In genomic region chr10:119257894-119258293, GRCh38 we compare ENCODE assay signal across 15 cellular contexts. TPM values are rescaled to one million over a fixed set of nuclear protein-coding genes. Genes with fewer than 3 reads are reported as not detected.
DNase-seq lines count a peak whose midpoint lies in the region; ATAC-seq, FAIRE-seq and TF ChIP-seq lines count a peak whose summit lies in the region.
"Had no signal": no experiment of that assay in that cellular context is flagged by ENCODE, and none has a peak within 500 bp of the region (broad histone marks: within the 10 kb centered on the region; RNA-seq: fewer than 3 reads in every experiment).

No MANE protein-coding gene starts in this region.

- peaks cover 70% of the 10 kb centered on the region for H4K20me1 ChIP-seq in IMR-90 (ENCODE audit: insufficient read depth, low read length)
- no peaks in the 10 kb centered on the region for H4K20me1 ChIP-seq in hepatocyte (ENCODE audit: insufficient read depth, poor library complexity, severe bottlenecking)
- H4K20me1 ChIP-seq in Karpas-422 (ENCODE audit: insufficient read depth, low read depth, low read length), result 0 out of 2 replicates have a peak, but pooled peaks cover 4% of the 10 kb centered on the region

- H3K18ac ChIP-seq in IMR-90 (ENCODE audit: low read depth, low read length), result no peak overlapping the region

- H3K4me3 ChIP-seq in CD4-positive, CD25-positive, alpha-beta regulatory T cell (ENCODE audit: low read depth, low read length), result no peak overlapping the region
- H3K4me3 ChIP-seq in IMR-90 (ENCODE audit: insufficient read depth, low read depth, low read length) (no peak overlapping the region), fibroblast of pulmonary artery (replicated peaks; ENCODE audit: low read depth, low read length) (no peak overlapping the region), kidney (ENCODE audit: low read length in 2 of 2) (no peak overlapping the region), hepatocyte (no peak overlapping the region), Karpas-422 (ENCODE audit: low read length) (no peak overlapping the region)
- H3K4me3 ChIP-seq: PC-9 had no signal

- no peak overlapping the region for H2BK120ac ChIP-seq in IMR-90 (ENCODE audit: low read depth, low read length)

- no peak for ATAC-seq in CD4-positive, CD25-positive, alpha-beta regulatory T cell (ENCODE audit: low read depth in 2 of 2)
- ATAC-seq in IMR-90 (ENCODE audit: low read depth), result no peak

- H2AK5ac ChIP-seq in IMR-90 (ENCODE audit: low read depth, low read length), result no peak overlapping the region

- no peak overlapping the region for H2AFZ ChIP-seq in IMR-90 (replicated peaks; ENCODE audit: low read length, poor library complexity)
- H2AFZ ChIP-seq in hepatocyte, result no peak overlapping the region
- no peak overlapping the region for H2AFZ ChIP-seq in Karpas-422 (ENCODE audit: low read length)
- H2AFZ ChIP-seq: PC-9 had no signal

- H3K9ac ChIP-seq in IMR-90 (ENCODE audit: low read depth, low read length), result no peak overlapping the region
- no peak overlapping the region for H3K9ac ChIP-seq in kidney (ENCODE audit: low read length in 2 of 2)
- H3K9ac ChIP-seq in Karpas-422 (ENCODE audit: low read length), result no peak overlapping the region

- FAIRE-seq in kidney (lab: Jason Lieb, UNC), result no peak
- FAIRE-seq: H1 had no signal

- peaks cover 9 to 37% (median 17%) of the 10 kb centered on the region in 4 donors for H3K4me1 Mint-ChIP-seq in CD4-positive, CD25-positive, alpha-beta regulatory T cell
- H3K4me1 Mint-ChIP-seq in nephron, result peaks cover 28% of the 10 kb centered on the region

- no peaks in the 10 kb centered on the region for H3K27me3 ChIP-seq in CD4-positive, CD25-positive, alpha-beta regulatory T cell (ENCODE audit: control insufficient read depth, insufficient read depth, low read length)
- H3K27me3 ChIP-seq in IMR-90 (ENCODE audit: control insufficient read depth, insufficient read depth, low read length), result no peaks in the 10 kb centered on the region
- H3K27me3 ChIP-seq in hepatocyte, result no peaks in the 10 kb centered on the region
- H3K27me3 ChIP-seq in Karpas-422 (ENCODE audit: low read length), result no peaks in the 10 kb centered on the region

- CTCF ChIA-PET in IMR-90 (lab: Yijun Ruan, JAX), result no interaction called here

- BruUV-seq in IMR-90 (replicated peaks; lab: Mats Ljungman, UMichigan), result no TSS peak

- no peak overlapping the region for H2AK9ac ChIP-seq in IMR-90 (replicated peaks; ENCODE audit: low read depth, low read length, poor library complexity)

- POLR2A ChIA-PET in IMR-90 (lab: Charles Lee; ENCODE audit: unreplicated experiment), result no interaction called here

- TF ChIP-seq CTCF in IMR-90 (conservative IDR thresholded peaks at IDR 0.05; ENCODE audit: low read depth, low read length), result no peak
- TF ChIP-seq CTCF in fibroblast of pulmonary artery (IDR thresholded peaks at IDR 0.05; ENCODE audit: low read length, missing control alignments), result no peak
- TF ChIP-seq CTCF in nephron (IDR thresholded peaks at IDR 0.05; ENCODE audit: unreplicated experiment in 3 of 3), result no peak
- no peak for TF ChIP-seq CTCF in kidney (IDR thresholded peaks at IDR 0.05; ENCODE audit: borderline replicate concordance, extremely low read depth, insufficient read depth)
- TF ChIP-seq CTCF in hepatocyte (IDR thresholded peaks at IDR 0.05; ENCODE audit: poor library complexity), result no peak

- no peak overlapping the region for H3K56ac ChIP-seq in IMR-90 (ENCODE audit: extremely low read depth, insufficient read depth, low read length)

- H3K36me3 ChIP-seq in CD4-positive, CD25-positive, alpha-beta regulatory T cell (ENCODE audit: control insufficient read depth, insufficient read depth, low read length), result no peaks in the 10 kb centered on the region
- H3K36me3 ChIP-seq in IMR-90 (ENCODE audit: control insufficient read depth, insufficient read depth, low read length), result peaks cover 10% of the 10 kb centered on the region
- no peaks in the 10 kb centered on the region for H3K36me3 ChIP-seq in kidney (ENCODE audit: control insufficient read depth in 1 of 2, insufficient read depth in 2 of 2, low read length in 2 of 2)
- H3K36me3 ChIP-seq in hepatocyte (replicated peaks; ENCODE audit: insufficient read depth, low read depth), result no peaks in the 10 kb centered on the region
- H3K36me3 ChIP-seq in Karpas-422 (ENCODE audit: insufficient read depth, low read length), result no peaks in the 10 kb centered on the region

- no peak overlapping the region; the same call in 1 of the 2 replicates for H4K91ac ChIP-seq in IMR-90 (ENCODE audit: insufficient read depth, low read depth, low read length)

- peak overlapping the region; percentile 13; the same call in 1 of the 2 replicates for H3K14ac ChIP-seq in IMR-90 (replicated peaks; ENCODE audit: low read depth, low read length)

- H3K4me2 ChIP-seq in IMR-90 (ENCODE audit: low read depth, low read length), result no peak overlapping the region
- no peak overlapping the region for H3K4me2 ChIP-seq in hepatocyte
- H3K4me2 ChIP-seq in Karpas-422 (ENCODE audit: low read depth, low read length, poor library complexity, severe bottlenecking), result no peak overlapping the region
- H3K4me2 ChIP-seq: PC-9 had no signal

- DNase-seq in CD4-positive, CD25-positive, alpha-beta regulatory T cell, result no peak
- DNase-seq in IMR-90 (peak; percentile 26), fibroblast of pulmonary artery (ENCODE audit: low read depth) (peak; percentile 48), kidney (no peak), hepatocyte (ENCODE audit: low spot score) (no peak), Karpas-422 (no peak)
- no peak for DNase-seq in stimulated activated naive CD4-positive, alpha-beta T cell (lab: John Stamatoyannopoulos, UW)
- DNase-seq: MM.1S, NCI-H1105 treated with DMSO at 0.1 percent for 48 hours, NCI-H187 treated with DMSO at 0.1 percent for 48 hours, NCI-H774, PC-9 had no signal

- in situ Hi-C loops in IMR-90 (cut with MboI; ENCODE audit: low sequenced_read_pairs), result no loop called here

- H3K79me1 ChIP-seq in IMR-90 (ENCODE audit: low read depth in 1 of 2, low read length in 2 of 2), result peaks cover 27 to 69% of the 10 kb centered on the region in 2 experiments

- H3K9me2 ChIP-seq in hepatocyte (replicated peaks; ENCODE audit: insufficient read depth) (no peaks in the 10 kb centered on the region), Karpas-422 (replicated peaks; ENCODE audit: insufficient read depth, low read length) (no peaks in the 10 kb centered on the region)

- no peak for TF ChIP-seq RAD21 in IMR-90 (IDR thresholded peaks at IDR 0.05; ENCODE audit: low read length)

- intact Hi-C loops in IMR-90 (cut with micrococcal nuclease) (no loop called here), kidney (cut with DNase I) (no loop called here)

- 0 out of 2 replicates have a peak overlapping the region, but pooled peaks have one; percentile 20 for H2BK20ac ChIP-seq in IMR-90 (ENCODE audit: low read depth, low read length)

- H2BK5ac ChIP-seq in IMR-90 (ENCODE audit: low read depth, low read length, poor library complexity, severe bottlenecking), result no peak overlapping the region

- dilution Hi-C loops in IMR-90 (cut with HindIII; ENCODE audit: low sequenced_read_pairs, unreplicated experiment), result no loop called here

- peaks cover 0 to 3% (median 0%) of the 10 kb centered on the region in 7 donors for H3K9me3 Mint-ChIP-seq in CD4-positive, CD25-positive, alpha-beta regulatory T cell
- no peaks in the 10 kb centered on the region for H3K9me3 Mint-ChIP-seq in nephron

- peak overlapping the region; percentile 35; the same call in 1 of the 2 replicates for H3K23ac ChIP-seq in IMR-90 (ENCODE audit: low read depth, low read length)

- peaks cover 4% of the 10 kb centered on the region for H3K36me3 Mint-ChIP-seq in CD4-positive, CD25-positive, alpha-beta regulatory T cell
- peaks cover 5% of the 10 kb centered on the region for H3K36me3 Mint-ChIP-seq in nephron (ENCODE audit: low read depth)

- peaks cover 13% of the 10 kb centered on the region for H3K9me1 ChIP-seq in IMR-90 (ENCODE audit: insufficient read depth, low read length)

- peak overlapping the region in 1 of 2 experiments; percentile 31; a peak in 1 of 4 replicates for H4K8ac ChIP-seq in IMR-90 (ENCODE audit: low read depth in 2 of 2, low read length in 2 of 2)

- peak overlapping the region in 2 of 3 donors; percentile 14 to 27 for H3K27ac Mint-ChIP-seq in CD4-positive, CD25-positive, alpha-beta regulatory T cell
- H3K27ac Mint-ChIP-seq in nephron, result peak overlapping the region; percentile 55 to 76 (median 56)
- H3K27ac Mint-ChIP-seq: B cell had no signal

- H4K5ac ChIP-seq in IMR-90 (ENCODE audit: low read depth, low read length), result no peak overlapping the region

- H3K9me3 ChIP-seq in CD4-positive, CD25-positive, alpha-beta regulatory T cell (ENCODE audit: control insufficient read depth in 2 of 2, low read length in 2 of 2), result no peaks in the 10 kb centered on the region
- H3K9me3 ChIP-seq in IMR-90 (ENCODE audit: control insufficient read depth, insufficient read depth, low read length), result no peaks in the 10 kb centered on the region
- H3K9me3 ChIP-seq in kidney (ENCODE audit: control insufficient read depth in 1 of 2, low read length in 2 of 2), result no peaks in the 10 kb centered on the region
- H3K9me3 ChIP-seq in hepatocyte (ENCODE audit: low read depth), result no peaks in the 10 kb centered on the region
- no peaks in the 10 kb centered on the region for H3K9me3 ChIP-seq in Karpas-422 (ENCODE audit: low read length)

- no CpG with 5 or more reads among the region's 3 CpGs for WGBS in IMR-90 (ENCODE audit: extremely low coverage in 2 of 2, insufficient read length in 1 of 2), 2 experiments
- whole genome bisulfite sequencing in hepatocyte (ENCODE audit: low lambda C conversion rate, missing lambda C conversion rate), result 60% methylated on average over 3 of the region's 3 CpGs

- peak overlapping the region in 1 of 4 donors; percentile 51 for H3K4me3 Mint-ChIP-seq in CD4-positive, CD25-positive, alpha-beta regulatory T cell
- no peak overlapping the region for H3K4me3 Mint-ChIP-seq in nephron
- H3K4me3 Mint-ChIP-seq: B cell had no signal

- H3K27me3 Mint-ChIP-seq in CD4-positive, CD25-positive, alpha-beta regulatory T cell, result no peaks in the 10 kb centered on the region
- H3K27me3 Mint-ChIP-seq in nephron (ENCODE audit: low read depth), result peaks cover 4% of the 10 kb centered on the region
- H3K27me3 Mint-ChIP-seq: B cell had no signal

- H3K4me1 ChIP-seq in CD4-positive, CD25-positive, alpha-beta regulatory T cell (ENCODE audit: control insufficient read depth, insufficient read depth, low read length, poor library complexity, severe bottlenecking), result peaks cover 2% of the 10 kb centered on the region
- H3K4me1 ChIP-seq in IMR-90 (ENCODE audit: control insufficient read depth, insufficient read depth, low read length), result peaks cover 29% of the 10 kb centered on the region
- H3K4me1 ChIP-seq in kidney (ENCODE audit: control insufficient read depth in 1 of 2, insufficient read depth in 1 of 2, low read depth in 1 of 2, low read length in 2 of 2), result peaks cover 5 to 13% of the 10 kb centered on the region in 2 donors
- H3K4me1 ChIP-seq in hepatocyte (ENCODE audit: insufficient read depth), result peaks cover 24% of the 10 kb centered on the region
- H3K4me1 ChIP-seq in Karpas-422 (ENCODE audit: low read length), result no peaks in the 10 kb centered on the region; the same call in 1 of the 2 replicates

- no peak overlapping the region for H2BK15ac ChIP-seq in IMR-90 (ENCODE audit: low read depth, low read length)

- H3K27ac ChIP-seq in CD4-positive, CD25-positive, alpha-beta regulatory T cell (ENCODE audit: insufficient read depth, low read length, poor library complexity, severe bottlenecking), result no peak overlapping the region
- H3K27ac ChIP-seq in IMR-90 (ENCODE audit: insufficient read depth, low read length) (no peak overlapping the region), kidney (ENCODE audit: low read depth in 2 of 2, low read length in 2 of 2) (no peak overlapping the region), hepatocyte (no peak overlapping the region), Karpas-422 (ENCODE audit: low read length) (no peak overlapping the region)
- H3K27ac ChIP-seq: PC-9 had no signal

- peak overlapping the region; percentile 36; the same call in 1 of the 2 replicates for H3K4ac ChIP-seq in IMR-90 (ENCODE audit: low read depth, low read length)

- TF ChIP-seq POLR2A in IMR-90 (IDR thresholded peaks at IDR 0.05; ENCODE audit: low read depth, low read length), result no peak

- H3K79me2 ChIP-seq in hepatocyte (peaks cover 58% of the 10 kb centered on the region), Karpas-422 (ENCODE audit: low read length) (no peaks in the 10 kb centered on the region)

RNA-seq across cellular contexts. Expression of gene GRK5, which starts 50.5 kb away (rescaled TPM):
- total RNA-seq in CD4-positive, CD25-positive, alpha-beta regulatory T cell, result 46.4 TPM
- 10 to 100 TPM in 3 of 4 donors, 1 to 10 TPM in 1; 5.1 to 14.7 (median 12.6) TPM for polyA plus RNA-seq in CD4-positive, CD25-positive, alpha-beta regulatory T cell
- total RNA-seq in IMR-90 (2012; rRNA removed) (11.9 and 12.9 TPM in 2 replicates), kidney (18.7 TPM), hepatocyte (19.9 and 20.5 TPM in 2 replicates)
- polyA plus RNA-seq in IMR-90 (2012; rRNA removed) (13.7 and 16.3 TPM in 2 replicates), kidney (ENCODE audit: insufficient read depth, low read depth, low replicate concordance) (7.3 TPM), hepatocyte (7.6 and 8.7 TPM in 2 replicates)
- polyA plus RNA-seq in IMR-90 (2012; cell fraction: cytosol; rRNA removed), result 14.9 and 16.1 TPM in 2 replicates
- 13.4 and 27.1 TPM in 2 replicates for polyA plus RNA-seq in IMR-90 (2012; cell fraction: nucleus; rRNA removed; ENCODE audit: low replicate concordance)
- total RNA-seq in Karpas-422 (2014; rRNA removed; shearing (Covaris generic); ENCODE audit: low replicate concordance), result 4.5 and 5.0 TPM in 2 replicates

Comparison
In these comparisons a context has a peak if more than half of its experiments do, and no peak if none do; other contexts are left out.
1. DNase-seq: peak in IMR-90 (single experiment) and fibroblast of pulmonary artery (single experiment); none in CD4-positive, CD25-positive, alpha-beta regulatory T cell (0 of 3), kidney (single experiment), stimulated activated naive CD4-positive, alpha-beta T cell (0 of 6), hepatocyte (single experiment) and Karpas-422 (single experiment).